Comparison of ENCODE assay signal across 1 cellular context in genomic region chr15:44726568-44727461, GRCh38.
TF ChIP-seq lines count a peak whose summit lies in the region.

No MANE protein-coding gene starts in this region.

TF ChIP-seq in GM12878, 131 proteins besides CTCF, POLR2A, EP300 and RAD21 (continues in another document):
- peak; percentile 13; the same call in 1 of the 2 replicates for TF ChIP-seq ATF3 (IDR thresholded peaks at IDR 0.05; ENCODE audit: borderline replicate concordance, extremely low read depth, low read depth, low read length)
- TF ChIP-seq MYC (IDR thresholded peaks at IDR 0.05; ENCODE audit: insufficient read depth, insufficient read length, insufficient replicate concordance, low read length, severe bottlenecking), result no peak
- peak; percentile 56; the same call in 1 of the 2 replicates for TF ChIP-seq CREM (IDR thresholded peaks at IDR 0.05; ENCODE audit: low read depth)
- no peak for TF ChIP-seq E2F8 (IDR thresholded peaks at IDR 0.05; ENCODE audit: low read depth, partially characterized antibody)
- TF ChIP-seq TAF1 (IDR thresholded peaks at IDR 0.05; ENCODE audit: borderline replicate concordance, low read depth, low read length), result peak; percentile 98
- TF ChIP-seq ZBTB11 (CRISPR knock-in tag; IDR thresholded peaks at IDR 0.05), result peak; percentile 50
- peak; percentile 64 for TF ChIP-seq SP1 (IDR thresholded peaks at IDR 0.05; ENCODE audit: low read depth, low read length)
- TF ChIP-seq NR2C1 (IDR thresholded peaks at IDR 0.05), result no peak
- TF ChIP-seq PRDM15 (CRISPR knock-in tag; IDR thresholded peaks at IDR 0.05), result peak; percentile 82
- TF ChIP-seq BMI1 (IDR thresholded peaks at IDR 0.05; ENCODE audit: borderline replicate concordance), result peak; percentile 65
- TF ChIP-seq NRF1 (conservative IDR thresholded peaks at IDR 0.05; ENCODE audit: low read depth, low read length), result no peak
- TF ChIP-seq IKZF2 (IDR thresholded peaks at IDR 0.05), result peak; percentile 44 to 50; a peak in 2 of 4 replicates
- peak; percentile 98 for TF ChIP-seq POU2F2 (IDR thresholded peaks at IDR 0.05; ENCODE audit: borderline replicate concordance, low read depth, low read length)
- TF ChIP-seq ZNF384 (IDR thresholded peaks at IDR 0.05; ENCODE audit: borderline replicate concordance, low read depth, low read length), result no peak
- no peak for TF ChIP-seq ZNF622 (IDR thresholded peaks at IDR 0.05)
- TF ChIP-seq ZNF24 (IDR thresholded peaks at IDR 0.05), result peak; percentile 6; the same call in 1 of the 2 replicates
- peak in 1 of 2 experiments; percentile 34; a peak in 1 of 4 replicates for TF ChIP-seq SRF (IDR thresholded peaks at IDR 0.05; ENCODE audit: low read depth in 2 of 2, low read length in 2 of 2)
- peak; percentile 99 for TF ChIP-seq ZBED1 (IDR thresholded peaks at IDR 0.05; ENCODE audit: borderline replicate concordance)
- no peak for TF ChIP-seq ZZZ3 (IDR thresholded peaks at IDR 0.05; ENCODE audit: control insufficient read depth, insufficient read length, low read depth)
- no peak for TF ChIP-seq BRCA1 (IDR thresholded peaks at IDR 0.05; ENCODE audit: low read depth, low read length)
- peak; percentile 100 for TF ChIP-seq PML (IDR thresholded peaks at IDR 0.05; ENCODE audit: low read length)
- 0 out of 2 replicates have a peak, but pooled peaks have one; percentile 39 for TF ChIP-seq REST (IDR thresholded peaks at IDR 0.05; ENCODE audit: low read depth, low read length)
- TF ChIP-seq HDAC6 (IDR thresholded peaks at IDR 0.05; ENCODE audit: unreplicated experiment), result no peak
- TF ChIP-seq ATF2 (IDR thresholded peaks at IDR 0.05; ENCODE audit: low read length), result peak; percentile 87
- TF ChIP-seq MTA2 (IDR thresholded peaks at IDR 0.05; ENCODE audit: low read depth), result peak; percentile 45
- TF ChIP-seq E4F1 (IDR thresholded peaks at IDR 0.05; ENCODE audit: borderline replicate concordance, partially characterized antibody), result no peak
- TF ChIP-seq SREBF1 (IDR thresholded peaks at IDR 0.05; ENCODE audit: low read length), result no peak
- no peak; the same call in 1 of the 2 replicates for TF ChIP-seq NKRF (conservative IDR thresholded peaks at IDR 0.05)
- peak; percentile 94 for TF ChIP-seq MTA3 (IDR thresholded peaks at IDR 0.05; ENCODE audit: borderline replicate concordance, low read length)
- TF ChIP-seq DPF2 (IDR thresholded peaks at IDR 0.05), result 0 out of 2 replicates have a peak, but pooled peaks have one; percentile 59
- peak in 1 of 2 experiments; percentile 22; a peak in 1 of 4 replicates for TF ChIP-seq BHLHE40 (IDR thresholded peaks at IDR 0.05; ENCODE audit: borderline replicate concordance in 1 of 2, low read depth in 2 of 2, low read length in 1 of 2)
- TF ChIP-seq CEBPB (IDR thresholded peaks at IDR 0.05; ENCODE audit: borderline replicate concordance in 1 of 2, low read depth in 2 of 2, low read length in 2 of 2), result peak in 1 of 2 experiments; percentile 82; a peak in 2 of 4 replicates
- no peak for TF ChIP-seq NFXL1 (IDR thresholded peaks at IDR 0.05; ENCODE audit: borderline replicate concordance)
- no peak for TF ChIP-seq MEF2B (IDR thresholded peaks at IDR 0.05; ENCODE audit: partially characterized antibody, poor library complexity, severe bottlenecking)
- TF ChIP-seq SIN3A (IDR thresholded peaks at IDR 0.05; ENCODE audit: low read depth, low read length), result no peak
